ENCODE assay signal across 8 cellular contexts in the genomic region with DNA sequence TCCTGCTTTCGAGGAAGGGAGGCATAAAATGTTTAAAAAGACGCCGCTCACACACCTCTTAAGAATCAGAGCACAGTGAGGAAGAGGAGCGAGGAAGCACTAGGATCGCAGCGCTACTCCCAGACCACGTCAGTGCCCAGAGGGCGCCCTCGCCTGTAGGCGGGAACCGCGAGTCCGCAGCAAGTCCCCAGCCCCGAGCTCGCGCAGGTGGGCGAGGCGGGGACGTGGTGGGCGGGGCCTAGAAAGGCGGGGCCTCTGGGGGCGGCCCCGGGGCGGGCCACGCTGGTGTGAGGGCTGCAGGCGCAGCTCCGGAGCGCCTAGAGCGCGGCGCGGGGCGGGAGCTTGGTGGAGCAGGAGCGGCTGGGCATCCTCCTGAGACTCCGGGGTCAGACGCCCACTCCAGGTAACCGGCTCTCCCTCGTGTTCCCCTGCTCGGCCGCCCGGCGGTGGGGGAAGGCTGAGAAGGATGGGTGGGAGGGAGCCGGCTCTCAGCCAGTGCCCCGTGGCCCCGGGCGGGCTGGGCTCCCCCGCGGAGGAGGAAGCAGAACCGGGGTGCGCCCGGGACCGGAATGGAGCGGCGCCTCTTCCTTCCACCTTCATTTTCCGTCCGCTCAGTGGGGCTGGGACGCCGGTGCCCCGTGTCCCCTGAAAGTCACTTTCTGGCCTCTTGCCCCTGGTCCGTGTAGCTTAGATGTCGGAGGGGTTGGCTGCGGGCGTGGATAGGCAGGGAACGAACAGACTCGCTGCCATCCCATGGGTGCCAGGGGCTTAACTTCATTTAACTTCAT. TPM values are rescaled to one million over a fixed set of nuclear protein-coding genes. Genes with fewer than 3 reads are reported as not detected.
DNase-seq lines count a peak whose midpoint lies in the region; ATAC-seq and TF ChIP-seq lines count a peak whose summit lies in the region.

A gene (plus strand): TSS at position 280 of the 788 bp plus-strand sequence. CDS start 43,200 bp downstream, outside the sequence.

- H3K18ac ChIP-seq in trophoblast cell (ENCODE audit: low read length), result peak within 1 kb of the TSS; percentile 7

- H3K4me1 ChIP-seq in trophoblast cell (ENCODE audit: control insufficient read depth in 1 of 2, insufficient read depth in 2 of 2, low read length in 2 of 2) (no peaks in the 10 kb centered on the region), upper lobe of left lung (peaks cover 14 to 27% (median 19%) of the 10 kb centered on the region in 4 donors)

- TF ChIP-seq CTCF in GM12865 (IDR thresholded peaks at IDR 0.05; ENCODE audit: insufficient read depth, low read depth, low read length, missing control alignments) (peak; percentile 34), NB4 (IDR thresholded peaks at IDR 0.05; ENCODE audit: low read depth, low read length) (peak; percentile 29), upper lobe of left lung (IDR thresholded peaks at IDR 0.05) (peak in 5 of 6 experiments; percentile 17 to 64 (median 35))

- H3K4ac ChIP-seq in trophoblast cell (ENCODE audit: low read depth, low read length), result no peak within 1 kb of the TSS

- H4K91ac ChIP-seq in trophoblast cell (ENCODE audit: low read depth, low read length), result no peak within 1 kb of the TSS

- no CpG with 5 or more reads among the region's 65 CpGs for WGBS in trophoblast cell (ENCODE audit: extremely low coverage, insufficient coverage, insufficient read length)
- WGBS in upper lobe of left lung, 2 donors, result 1 to 3% methylated on average over 29 to 35 of the region's 65 CpGs

- H2AFZ ChIP-seq in trophoblast cell (ENCODE audit: insufficient read depth, low read length, poor library complexity), result peak within 1 kb of the TSS; percentile 56

- H3K79me2 ChIP-seq in trophoblast cell (ENCODE audit: control insufficient read depth, insufficient read depth, low read length, poor library complexity), result no peaks in the 10 kb centered on the region

- no peak within 1 kb of the TSS for H2BK12ac ChIP-seq in trophoblast cell (ENCODE audit: low read length)

- no peak within 1 kb of the TSS for H3K23ac ChIP-seq in trophoblast cell (ENCODE audit: low read length)

- H3K27me3 ChIP-seq in trophoblast cell (ENCODE audit: insufficient read depth, low read length) (no peaks in the 10 kb centered on the region), upper lobe of left lung (no peaks in the 10 kb centered on the region)

- peak within 1 kb of the TSS; percentile 44 for H3K9ac ChIP-seq in trophoblast cell (ENCODE audit: low read length)

- peak within 1 kb of the TSS; percentile 4 for H3K14ac ChIP-seq in trophoblast cell (ENCODE audit: low read length)

- no peak within 1 kb of the TSS for H4K8ac ChIP-seq in trophoblast cell (ENCODE audit: low read depth, low read length)

- H3K27me3 Mint-ChIP-seq in activated naive CD8-positive, alpha-beta T cell treated with anti-CD3 and anti-CD28 coated beads for 36 hours, result peaks cover 4% of the 10 kb centered on the region

- H2BK5ac ChIP-seq in trophoblast cell (ENCODE audit: low read depth, low read length, poor library complexity), result no peak within 1 kb of the TSS

- ATAC-seq in HG02588 (IDR thresholded peaks at IDR 0.05; ENCODE audit: unreplicated experiment) (peak; percentile 90), Right ventricle myocardium superior (ENCODE audit: poor library complexity) (peak; percentile 96), upper lobe of left lung (ENCODE audit: low FRiP score in 2 of 2) (peak; percentile 95 to 97)

- intact Hi-C loops in Right ventricle myocardium superior (cut with DNase I), result no loop called here

- peak within 1 kb of the TSS; percentile 98 for H3K4me2 ChIP-seq in trophoblast cell (ENCODE audit: low read length)

- H3K9me3 Mint-ChIP-seq in activated naive CD8-positive, alpha-beta T cell treated with anti-CD3 and anti-CD28 coated beads for 36 hours, result peaks cover 5% of the 10 kb centered on the region

- peaks cover 2% of the 10 kb centered on the region for H3K79me1 ChIP-seq in trophoblast cell (ENCODE audit: low read length)

- peak within 1 kb of the TSS; percentile 70 for H3K27ac Mint-ChIP-seq in activated naive CD8-positive, alpha-beta T cell treated with anti-CD3 and anti-CD28 coated beads for 36 hours

- peak within 1 kb of the TSS; percentile 25 for H2BK120ac ChIP-seq in trophoblast cell (ENCODE audit: insufficient read depth, low read length, poor library complexity)

- peak within 1 kb of the TSS; percentile 89 for H3K4me3 Mint-ChIP-seq in activated naive CD8-positive, alpha-beta T cell treated with anti-CD3 and anti-CD28 coated beads for 36 hours

- no peak within 1 kb of the TSS for H4K12ac ChIP-seq in trophoblast cell (ENCODE audit: low read depth, low read length)

- H3K4me3 ChIP-seq in GM12865 (ENCODE audit: low read depth, low read length) (peak within 1 kb of the TSS; percentile 68), NB4 (ENCODE audit: low read depth, low read length) (peak within 1 kb of the TSS; percentile 87), trophoblast cell (ENCODE audit: low read depth, low read length) (peak within 1 kb of the TSS; percentile 78), upper lobe of left lung (peak within 1 kb of the TSS; percentile 38 to 85 (median 72))

- no peaks in the 10 kb centered on the region for H3K9me3 ChIP-seq in trophoblast cell (ENCODE audit: insufficient read depth, low read depth, low read length)
- H3K9me3 ChIP-seq in upper lobe of left lung, result no peaks in the 10 kb centered on the region

- no peak for TF ChIP-seq EP300 in upper lobe of left lung (IDR thresholded peaks at IDR 0.05)

- H3K27ac ChIP-seq in trophoblast cell (ENCODE audit: low read depth, low read length) (no peak within 1 kb of the TSS), upper lobe of left lung (peak within 1 kb of the TSS; percentile 48 to 83 (median 62))

- H3K36me3 ChIP-seq in trophoblast cell (ENCODE audit: control insufficient read depth in 1 of 2, insufficient read depth in 2 of 2, low read length in 2 of 2) (no peaks in the 10 kb centered on the region), upper lobe of left lung (no peaks in the 10 kb centered on the region)

- DNase-seq in GM12865 (ENCODE audit: low read depth), result peak; percentile 91
- DNase-seq in NB4 (ENCODE audit: low read depth), result peak; percentile 93
- peak; percentile 61 for DNase-seq in SKM-1 treated with dmso at 0.1 percent for 144 hours (lab: John Stamatoyannopoulos, UW; ENCODE audit: unreplicated experiment)
- DNase-seq in activated naive CD8-positive, alpha-beta T cell treated with anti-CD3 and anti-CD28 coated beads for 36 hours, result peak; percentile 96
- DNase-seq in Right ventricle myocardium superior, result peak; percentile 90
- DNase-seq in trophoblast cell, result peak; percentile 95 to 98
- peak; percentile 93 to 98 for DNase-seq in upper lobe of left lung

- peaks cover 19% of the 10 kb centered on the region for H3K4me1 Mint-ChIP-seq in activated naive CD8-positive, alpha-beta T cell treated with anti-CD3 and anti-CD28 coated beads for 36 hours

- H2AK5ac ChIP-seq in trophoblast cell (ENCODE audit: low read length), result no peak within 1 kb of the TSS

- peak; percentile 81 for TF ChIP-seq POLR2A in NB4 (IDR thresholded peaks at IDR 0.05; ENCODE audit: extremely low read depth, insufficient read length)
- peak in 1 of 4 donors; percentile 77 for TF ChIP-seq POLR2A in upper lobe of left lung (IDR thresholded peaks at IDR 0.05)

- H3K36me3 Mint-ChIP-seq in activated naive CD8-positive, alpha-beta T cell treated with anti-CD3 and anti-CD28 coated beads for 36 hours, result peaks cover 4% of the 10 kb centered on the region

RNA-seq across cellular contexts. Expression of the gene that starts here (rescaled TPM):
- 1 to 10 TPM; 4.3 to 5.4 TPM for total RNA-seq in activated naive CD8-positive, alpha-beta T cell treated with anti-CD3 and anti-CD28 coated beads for 36 hours
- 3.0 TPM for total RNA-seq in Right ventricle myocardium superior
- polyA plus RNA-seq in trophoblast cell (2013), result 40.5 and 40.6 TPM in 2 replicates
- total RNA-seq in upper lobe of left lung, result 10 to 100 TPM in 3 of 6 donors, 1 to 10 TPM in 3; 2.3 to 20.8 (median 9.1) TPM
